ENCODE assay signal across 8 cellular contexts in genomic region chr1:242946206-242946605, GRCh38.
"Had no signal": no experiment of that assay in that cellular context is flagged by ENCODE, and none has a peak within 500 bp of the region (broad histone marks: within the 10 kb centered on the region; RNA-seq: fewer than 3 reads in every experiment).

No MANE protein-coding gene starts in this region.

- H3K9ac ChIP-seq: GM23248 had no signal

- H3K4me2 ChIP-seq: GM23338 had no signal

- H3K4me3 ChIP-seq: GM23248, GM23338, HAP-1 had no signal

- H3K36me3 ChIP-seq: HAP-1 had no signal

- H3K4me3 Mint-ChIP-seq: GM23338, HFFc6 had no signal

- H3K27ac Mint-ChIP-seq: GM23338, HFFc6 had no signal

- ATAC-seq: GM23338, HCT116 had no signal

- H3K27ac ChIP-seq: GM23248 had no signal

- H3K4me1 ChIP-seq: HAP-1 had no signal

- H3K9me3 ChIP-seq: HAP-1 had no signal

- H3K4me1 Mint-ChIP-seq: GM23338 had no signal

- DNase-seq: GM23248, GOT3, H7, HCEC 1CT, HFFc6 had no signal

- H2AFZ ChIP-seq: GM23248, GM23338 had no signal
